Comparison of ENCODE assay signal across 1 cellular context in the genomic region with DNA sequence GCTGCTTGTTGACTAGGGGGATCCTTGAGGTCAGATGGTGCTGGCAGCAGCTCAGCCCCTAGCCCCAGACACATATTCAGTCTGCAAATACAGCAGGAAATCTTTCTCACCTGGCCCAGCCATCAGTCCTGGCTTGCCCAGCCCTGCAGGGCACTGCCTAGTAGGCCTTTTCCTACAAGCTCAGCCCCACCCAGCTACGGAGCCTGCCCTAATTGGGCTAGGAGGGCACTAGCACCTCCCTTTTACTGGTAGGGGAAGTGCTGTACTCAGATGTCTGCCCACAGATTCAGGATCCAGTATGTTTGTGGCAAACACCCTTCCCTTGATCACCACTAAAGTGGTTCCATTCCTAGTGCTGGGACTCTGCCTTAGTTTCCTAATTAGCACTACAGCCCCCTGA.
TF ChIP-seq lines count a peak whose summit lies in the region.

No MANE protein-coding gene starts in this region.

TF ChIP-seq in IMR-90, 13 proteins besides CTCF, POLR2A, EP300 and RAD21:
- TF ChIP-seq RFX5 (IDR thresholded peaks at IDR 0.05; ENCODE audit: low read depth, low read length) (no peak), MXI1 (IDR thresholded peaks at IDR 0.05; ENCODE audit: borderline replicate concordance, low read depth, low read length) (no peak), SMC3 (IDR thresholded peaks at IDR 0.05; ENCODE audit: low read depth, low read length) (no peak), MAFK (IDR thresholded peaks at IDR 0.05; ENCODE audit: low read depth, low read length) (no peak), NFE2L2 (IDR thresholded peaks at IDR 0.05; ENCODE audit: low read depth, low read length) (no peak), CEBPB (IDR thresholded peaks at IDR 0.05; ENCODE audit: low read depth, low read length) (no peak), CHD1 (IDR thresholded peaks at IDR 0.05; ENCODE audit: low read depth, low read length) (no peak), USF2 (IDR thresholded peaks at IDR 0.05; ENCODE audit: low read depth, low read length) (no peak), MAZ (IDR thresholded peaks at IDR 0.05; ENCODE audit: borderline replicate concordance, low read depth, low read length) (no peak), RCOR1 (IDR thresholded peaks at IDR 0.05; ENCODE audit: insufficient replicate concordance, low read length) (no peak)
- TF ChIP-seq, protein P1, sequence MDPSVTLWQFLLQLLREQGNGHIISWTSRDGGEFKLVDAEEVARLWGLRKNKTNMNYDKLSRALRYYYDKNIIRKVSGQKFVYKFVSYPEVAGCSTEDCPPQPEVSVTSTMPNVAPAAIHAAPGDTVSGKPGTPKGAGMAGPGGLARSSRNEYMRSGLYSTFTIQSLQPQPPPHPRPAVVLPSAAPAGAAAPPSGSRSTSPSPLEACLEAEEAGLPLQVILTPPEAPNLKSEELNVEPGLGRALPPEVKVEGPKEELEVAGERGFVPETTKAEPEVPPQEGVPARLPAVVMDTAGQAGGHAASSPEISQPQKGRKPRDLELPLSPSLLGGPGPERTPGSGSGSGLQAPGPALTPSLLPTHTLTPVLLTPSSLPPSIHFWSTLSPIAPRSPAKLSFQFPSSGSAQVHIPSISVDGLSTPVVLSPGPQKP (IDR thresholded peaks at IDR 0.05; ENCODE audit: borderline replicate concordance, low read depth, low read length): no peak
